9 cellular contexts compared by ENCODE assay signal in the genomic region with DNA sequence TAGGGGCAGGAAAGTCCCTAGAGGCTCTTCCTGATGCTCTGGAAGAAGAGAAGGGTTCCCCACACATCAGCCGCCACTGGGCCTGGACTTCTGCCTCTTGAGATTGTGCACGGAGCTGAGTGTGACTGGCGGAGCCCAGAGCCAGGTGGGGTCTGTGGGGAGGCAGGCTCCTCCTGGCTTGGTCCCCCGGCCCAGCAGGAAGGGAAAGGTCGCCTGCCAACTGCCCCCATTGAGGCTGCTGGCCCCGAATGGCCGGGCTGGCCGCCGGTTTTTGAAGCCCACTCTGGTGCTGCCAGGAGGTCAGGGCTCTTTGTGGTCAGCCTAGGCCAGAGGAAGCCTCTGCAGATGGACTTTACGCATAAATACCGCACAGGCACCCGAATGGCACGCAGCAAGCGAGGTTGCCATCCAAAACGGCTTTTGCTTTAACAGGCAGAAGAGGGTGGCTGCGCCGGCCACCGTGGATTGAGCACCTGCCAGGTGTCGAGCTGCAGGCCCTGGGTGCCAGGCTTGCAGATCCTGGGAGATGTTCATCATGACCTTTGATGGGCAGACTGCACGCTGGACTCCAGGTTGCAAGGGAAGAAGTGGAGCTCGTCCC. TPM values are rescaled to one million over a fixed set of nuclear protein-coding genes. Genes with fewer than 3 reads are reported as not detected.
A peak's percentile ranks its signal among the peaks of the same experiment; 100 is the strongest.
DNase-seq lines count a peak whose midpoint lies in the region; ATAC-seq and TF ChIP-seq lines count a peak whose summit lies in the region.
"Had no signal": no experiment of that assay in that cellular context is flagged by ENCODE, and none has a peak within 500 bp of the region (broad histone marks: within the 10 kb centered on the region; RNA-seq: fewer than 3 reads in every experiment).

No MANE protein-coding gene starts in this region.

- DNase-seq in G401 (ENCODE audit: low spot score) (peak; percentile 53), RWPE2 (ENCODE audit: low spot score) (no peak), NCI-H510A (lab: John Stamatoyannopoulos, UW) (no peak), dedifferentiated amniotic fluid mesenchymal stem cell (ENCODE audit: extremely low spot score) (no peak)
- no peak for DNase-seq in effector memory CD8-positive, alpha-beta T cell
- DNase-seq in activated effector memory CD4-positive, alpha-beta T cell treated with anti-CD3 and anti-CD28 coated beads, Interleukin-2, amount 50 U/mL, for 16 hours: no peak
- DNase-seq: amniotic stem cell had no signal

- H3K27me3 Mint-ChIP-seq in effector memory CD8-positive, alpha-beta T cell: no peaks in the 10 kb centered on the region

- no peak overlapping the region for H3K4me3 ChIP-seq in RWPE2 (ENCODE audit: severe bottlenecking)
- no peak overlapping the region for H3K4me3 ChIP-seq in skeletal muscle satellite cell (ENCODE audit: low read length)

- ATAC-seq in RWPE2 (ENCODE audit: low read depth): no peak
- ATAC-seq in effector memory CD8-positive, alpha-beta T cell (replicated peaks): no peak

- H3K27ac Mint-ChIP-seq in effector memory CD8-positive, alpha-beta T cell: peak overlapping the region; percentile 89 to 94

- in situ Hi-C loops in G401 (cut with HindIII; ENCODE audit: low sequenced_read_pairs): no loop called here

- H3K27me3 ChIP-seq in RWPE2 (ENCODE audit: insufficient read depth, poor library complexity, severe bottlenecking) (no peaks in the 10 kb centered on the region), skeletal muscle satellite cell (ENCODE audit: control insufficient read depth, insufficient read depth, low read length) (no peaks in the 10 kb centered on the region)

- H3K27ac ChIP-seq in RWPE2 (ENCODE audit: poor library complexity, severe bottlenecking): peak overlapping the region; percentile 91

- H3K36me3 ChIP-seq in RWPE2 (ENCODE audit: low read depth) (peaks cover 56% of the 10 kb centered on the region), skeletal muscle satellite cell (ENCODE audit: insufficient read depth, low read length) (peaks cover 26% of the 10 kb centered on the region)

- H3K4me1 ChIP-seq in RWPE2 (ENCODE audit: insufficient read depth, poor library complexity, severe bottlenecking): peaks cover 33% of the 10 kb centered on the region
- peaks cover 65% of the 10 kb centered on the region for H3K4me1 ChIP-seq in skeletal muscle satellite cell (ENCODE audit: control insufficient read depth, insufficient read depth, low read length)

- H3K4me1 Mint-ChIP-seq in effector memory CD8-positive, alpha-beta T cell (ENCODE audit: low read depth in 2 of 2): peaks cover 64 to 72% of the 10 kb centered on the region in 2 donors

- no peaks in the 10 kb centered on the region for H3K9me3 Mint-ChIP-seq in effector memory CD8-positive, alpha-beta T cell
- H3K9me3 Mint-ChIP-seq: nephron had no signal

- H3K36me3 Mint-ChIP-seq in effector memory CD8-positive, alpha-beta T cell (ENCODE audit: insufficient read depth): peaks cover 72% of the 10 kb centered on the region

- TF ChIP-seq CTCF in RWPE2 (IDR thresholded peaks at IDR 0.05; ENCODE audit: poor library complexity, severe bottlenecking): no peak

- peak overlapping the region; percentile 91 to 98 for H3K4me3 Mint-ChIP-seq in effector memory CD8-positive, alpha-beta T cell

- H3K9ac ChIP-seq in skeletal muscle satellite cell (ENCODE audit: low read depth, low read length): peak overlapping the region; percentile 33

- H3K9me3 ChIP-seq in RWPE2 (ENCODE audit: severe bottlenecking) (no peaks in the 10 kb centered on the region), skeletal muscle satellite cell (replicated peaks; ENCODE audit: low read length) (no peaks in the 10 kb centered on the region)

- peak overlapping the region; percentile 96 for H3K4me2 ChIP-seq in skeletal muscle satellite cell (ENCODE audit: low read length)

RNA-seq across cellular contexts. Expression of gene DAZAP1, which starts 5.0 kb away (rescaled TPM):
- 153 and 193 TPM in 2 replicates for total RNA-seq in G401 (2014; rRNA removed; shearing (Covaris generic))
- total RNA-seq in skeletal muscle satellite cell (2012; rRNA removed): 54.8 and 58.5 TPM in 2 replicates

RNA-seq across cellular contexts. Expression of gene GAMT, which starts 11.1 kb away (rescaled TPM):
- total RNA-seq in G401 (2014; rRNA removed; shearing (Covaris generic)): 110 and 116 TPM in 2 replicates
- 25.6 and 31.5 TPM in 2 replicates for total RNA-seq in skeletal muscle satellite cell (2012; rRNA removed)

RNA-seq across cellular contexts. Expression of gene RPS15, which starts 25.8 kb away (rescaled TPM):
- 1,108 and 1,164 TPM in 2 replicates for total RNA-seq in G401 (2014; rRNA removed; shearing (Covaris generic))
- 803 and 928 TPM in 2 replicates for total RNA-seq in skeletal muscle satellite cell (2012; rRNA removed)

RNA-seq across cellular contexts. Expression of gene NDUFS7, which starts 28.7 kb away (rescaled TPM):
- 123 TPM in 2 replicates for total RNA-seq in G401 (2014; rRNA removed; shearing (Covaris generic))
- 69.0 and 71.4 TPM in 2 replicates for total RNA-seq in skeletal muscle satellite cell (2012; rRNA removed)

RNA-seq across cellular contexts. Expression of gene APC2, which starts 37.5 kb away (rescaled TPM):
- 13.4 and 15.4 TPM in 2 replicates for total RNA-seq in G401 (2014; rRNA removed; shearing (Covaris generic))
- total RNA-seq in skeletal muscle satellite cell (2012; rRNA removed): under 0.01 and 0.51 TPM in 2 replicates
